1 cellular context compared by ENCODE assay signal in genomic region chr9:19239955-19240354, GRCh38.
A peak's percentile ranks its signal among the peaks of the same experiment; 100 is the strongest.
TF ChIP-seq lines count a peak whose summit lies in the region.

No MANE protein-coding gene starts in this region.

TF ChIP-seq in HepG2, 621 proteins besides CTCF, POLR2A, EP300 and RAD21 (continued from another document):
- TF ChIP-seq HMGXB3 (CRISPR knock-in tag; IDR thresholded peaks at IDR 0.05; ENCODE audit: borderline replicate concordance), result no peak
- no peak for TF ChIP-seq ZNF281 (CRISPR knock-in tag; IDR thresholded peaks at IDR 0.05; ENCODE audit: borderline replicate concordance)
- no peak for TF ChIP-seq ZFX (CRISPR knock-in tag; IDR thresholded peaks at IDR 0.05; ENCODE audit: low read depth)
- no peak for TF ChIP-seq ZMYM4 (CRISPR knock-in tag; IDR thresholded peaks at IDR 0.05)
- TF ChIP-seq TBL1XR1 (IDR thresholded peaks at IDR 0.05; ENCODE audit: borderline replicate concordance, low read length, partially characterized antibody), result no peak
- no peak for TF ChIP-seq ZNF878 (CRISPR knock-in tag; IDR thresholded peaks at IDR 0.05)
- TF ChIP-seq NR2C2 (CRISPR knock-in tag; IDR thresholded peaks at IDR 0.05; ENCODE audit: borderline replicate concordance), result no peak
- no peak for TF ChIP-seq ZNF138 (CRISPR knock-in tag; IDR thresholded peaks at IDR 0.05; ENCODE audit: low read depth)
- no peak for TF ChIP-seq ZSCAN5A (CRISPR knock-in tag; IDR thresholded peaks at IDR 0.05; ENCODE audit: borderline replicate concordance)
- no peak for TF ChIP-seq ZNF468 (CRISPR knock-in tag; IDR thresholded peaks at IDR 0.05)
- peak; percentile 44; the same call in 1 of the 2 replicates for TF ChIP-seq CEBPG (CRISPR knock-in tag; IDR thresholded peaks at IDR 0.05)
- TF ChIP-seq ELF3 (CRISPR knock-in tag; IDR thresholded peaks at IDR 0.05), result no peak
- no peak for TF ChIP-seq ZBTB7B (CRISPR knock-in tag; IDR thresholded peaks at IDR 0.05)
TF ChIP-seq in HepG2: peak in this region for 2.
